8 cellular contexts compared by ENCODE assay signal in genomic region chr21:33641339-33642026, GRCh38. TPM values are rescaled to one million over a fixed set of nuclear protein-coding genes. Genes with fewer than 3 reads are reported as not detected.
DNase-seq lines count a peak whose midpoint lies in the region; ATAC-seq and TF ChIP-seq lines count a peak whose summit lies in the region.

Gene CRYZL1, minus strand, starts transcription at chr21:33641741. Its CDS starts 10,190 bp downstream, at chr21:33631551.

- 0 to 1% methylated on average over 31 to 38 of the region's 38 CpGs for WGBS in testis, 2 donors

- POLR2A ChIA-PET in GM10248 (lab: Yijun Ruan, JAX) = no interaction called here

- H3K4me1 Mint-ChIP-seq in activated naive CD8-positive, alpha-beta T cell (ENCODE audit: low read depth) = peaks cover 31% of the 10 kb centered on the region

- H3K4me3 Mint-ChIP-seq in activated naive CD8-positive, alpha-beta T cell = peak within 1 kb of the TSS; percentile 95

- H3K9me3 ChIP-seq in testis = no peaks in the 10 kb centered on the region

- H3K36me3 Mint-ChIP-seq in activated naive CD8-positive, alpha-beta T cell = peaks cover 2% of the 10 kb centered on the region

- peaks cover 4% of the 10 kb centered on the region for H3K27me3 Mint-ChIP-seq in activated naive CD8-positive, alpha-beta T cell

- peak; percentile 50 for TF ChIP-seq POLR2A in testis (IDR thresholded peaks at IDR 0.05)

- no peaks in the 10 kb centered on the region for H3K36me3 ChIP-seq in testis (ENCODE audit: low read depth, missing control alignments)

- peaks cover 7% of the 10 kb centered on the region for H3K4me1 ChIP-seq in testis

- peak within 1 kb of the TSS; percentile 85 to 90 for H3K4me3 ChIP-seq in testis

- no peaks in the 10 kb centered on the region for H3K27me3 ChIP-seq in testis

- intact Hi-C loops in testis (cut with DNase I; ENCODE audit: low total_unique reads) = loop anchor here (5.0 kb wide), 1 partner anchor 251 kb away; no protein-coding TSS in a partner anchor

- TF ChIP-seq CTCF in GM10248 (IDR thresholded peaks at IDR 0.05; ENCODE audit: control extremely low read depth, extremely low read depth, low read depth, missing control alignments) (no peak), omental fat pad (IDR thresholded peaks at IDR 0.05) (no peak), testis (IDR thresholded peaks at IDR 0.05) (no peak)

- ATAC-seq in HG02623 (IDR thresholded peaks at IDR 0.05; ENCODE audit: unreplicated experiment) (peak; percentile 85), omental fat pad (ENCODE audit: low FRiP score) (peak; percentile 89)

- no peaks in the 10 kb centered on the region for H3K9me3 Mint-ChIP-seq in activated naive CD8-positive, alpha-beta T cell (ENCODE audit: low read depth)

- CTCF ChIA-PET in GM10248 (lab: Yijun Ruan, JAX) = interaction anchor here (1.5 kb wide), 1 partner anchor 36 kb away, joined by 5 read pairs; no protein-coding TSS in a partner anchor

- H3K27ac Mint-ChIP-seq in activated naive CD8-positive, alpha-beta T cell = peak within 1 kb of the TSS; percentile 96

- peak within 1 kb of the TSS; percentile 87 to 92 for H3K27ac ChIP-seq in testis

- DNase-seq in GM10248 (ENCODE audit: extremely low spot score) = peak; percentile 96
- peak; percentile 100 for DNase-seq in NCI-H1105 (lab: John Stamatoyannopoulos, UW)
- peak; percentile 98 for DNase-seq in SKM-1 treated with dmso at 0.1 percent for 144 hours (lab: John Stamatoyannopoulos, UW; ENCODE audit: unreplicated experiment)
- DNase-seq in glomerular visceral epithelial cell (ENCODE audit: extremely low spot score) = peak; percentile 100
- DNase-seq in omental fat pad (ENCODE audit: low spot score) = peak; percentile 99
- DNase-seq in testis = peak; percentile 100

RNA-seq across cellular contexts. Expression of gene CRYZL1, which starts in this region (rescaled TPM):
- total RNA-seq in omental fat pad (10 to 100 TPM; 24.1 to 57.8 (median 28.3) TPM), testis (10 to 100 TPM; 40.6 to 73.2 TPM)
- polyA plus RNA-seq in testis (ENCODE audit: insufficient read depth, low read depth, low replicate concordance) = 75.7 TPM

Comparison
In these comparisons a context has a peak if more than half of its experiments do, and no peak if none do; other contexts are left out.
1. Peak in every context shown above with its lines: DNase-seq, ATAC-seq, H3K4me3 ChIP-seq and H3K27ac ChIP-seq.